In genomic region chr19:35337081-35337983, GRCh38 we compare ENCODE assay signal across 1 cellular context.
TF ChIP-seq lines count a peak whose summit lies in the region.

No MANE protein-coding gene starts in this region.

TF ChIP-seq in GM12878, 131 proteins besides CTCF, POLR2A, EP300 and RAD21:
- TF ChIP-seq POLR2AphosphoS2 (IDR thresholded peaks at IDR 0.05; ENCODE audit: low read depth, low read length) (peak; percentile 24; the same call in 1 of the 2 replicates), IKZF2 (IDR thresholded peaks at IDR 0.05) (0 out of 4 replicates have a peak, but pooled peaks of 1 of the 2 experiments have one; percentile 15), STAT3 (IDR thresholded peaks at IDR 0.05; ENCODE audit: low read depth, low read length) (no peak), MXI1 (IDR thresholded peaks at IDR 0.05; ENCODE audit: low read depth, low read length) (no peak), RUNX3 (IDR thresholded peaks at IDR 0.05; ENCODE audit: low read length) (peak; percentile 19; the same call in 1 of the 2 replicates), ZNF687 (IDR thresholded peaks at IDR 0.05) (peak; percentile 30; the same call in 1 of the 2 replicates), NKRF (conservative IDR thresholded peaks at IDR 0.05) (no peak), PAX8 (IDR thresholded peaks at IDR 0.05) (no peak), ZNF207 (IDR thresholded peaks at IDR 0.05; ENCODE audit: borderline replicate concordance) (no peak), HDAC2 (IDR thresholded peaks at IDR 0.05) (no peak), YBX1 (IDR thresholded peaks at IDR 0.05) (no peak), MEF2B (IDR thresholded peaks at IDR 0.05; ENCODE audit: partially characterized antibody, poor library complexity, severe bottlenecking) (no peak), E2F4 (IDR thresholded peaks at IDR 0.05; ENCODE audit: low read depth, low read length) (no peak), HDGF (IDR thresholded peaks at IDR 0.05) (0 out of 2 replicates have a peak, but pooled peaks have one; percentile 43), MLLT1 (IDR thresholded peaks at IDR 0.05) (0 out of 2 replicates have a peak, but pooled peaks have one; percentile 16), ZZZ3 (IDR thresholded peaks at IDR 0.05; ENCODE audit: control insufficient read depth, insufficient read length, low read depth) (no peak), CBX5 (IDR thresholded peaks at IDR 0.05; ENCODE audit: low read depth) (no peak), IRF4 (IDR thresholded peaks at IDR 0.05; ENCODE audit: low read depth, low read length) (no peak), RFX5 (IDR thresholded peaks at IDR 0.05; ENCODE audit: low read depth, low read length) (no peak), KAT2A (conservative IDR thresholded peaks at IDR 0.05; ENCODE audit: control insufficient read depth, low read depth, low read length) (no peak), BCL11A (IDR thresholded peaks at IDR 0.05; ENCODE audit: low read depth, low read length) (no peak), RELB (IDR thresholded peaks at IDR 0.05; ENCODE audit: low read depth) (no peak), SUZ12 (IDR thresholded peaks at IDR 0.05; ENCODE audit: unreplicated experiment) (no peak), RB1 (IDR thresholded peaks at IDR 0.05; ENCODE audit: borderline replicate concordance) (no peak), GABPA (IDR thresholded peaks at IDR 0.05; ENCODE audit: low read depth) (no peak), NBN (IDR thresholded peaks at IDR 0.05) (0 out of 2 replicates have a peak, but pooled peaks have one; percentile 19), SMAD5 (IDR thresholded peaks at IDR 0.05; ENCODE audit: low read depth) (0 out of 2 replicates have a peak, but pooled peaks have one; percentile 46), CREM (IDR thresholded peaks at IDR 0.05; ENCODE audit: low read depth) (no peak), IKZF1 (conservative IDR thresholded peaks at IDR 0.05) (peak; percentile 30; the same call in 1 of the 2 replicates), ATF7 (IDR thresholded peaks at IDR 0.05; ENCODE audit: low read depth) (no peak), BMI1 (IDR thresholded peaks at IDR 0.05; ENCODE audit: borderline replicate concordance) (0 out of 2 replicates have a peak, but pooled peaks have one; percentile 26), BCL3 (IDR thresholded peaks at IDR 0.05; ENCODE audit: borderline replicate concordance, insufficient read depth, low read depth, low read length, poor library complexity, severe bottlenecking) (no peak), PAX5 (IDR thresholded peaks at IDR 0.05; ENCODE audit: borderline replicate concordance, low read depth, low read length) (no peak), SPI1 (IDR thresholded peaks at IDR 0.05; ENCODE audit: borderline replicate concordance, insufficient read depth, low read depth, low read length) (peak; percentile 46; the same call in 1 of the 2 replicates)
TF ChIP-seq in GM12878: peak in this region for 11.
